Comparison of ENCODE assay signal across 12 cellular contexts in genomic region chr2:44802409-44803099, GRCh38.
DNase-seq lines count a peak whose midpoint lies in the region; ATAC-seq, FAIRE-seq and TF ChIP-seq lines count a peak whose summit lies in the region.
"Had no signal": no experiment of that assay in that cellular context is flagged by ENCODE, and none has a peak within 500 bp of the region (broad histone marks: within the 10 kb centered on the region; RNA-seq: fewer than 3 reads in every experiment).

No MANE protein-coding gene starts in this region.

- DNase-seq in heart right ventricle = no peak
- no peak for DNase-seq in left ventricle myocardium superior
- DNase-seq in astrocyte (ENCODE audit: low read depth) = no peak
- no peak for DNase-seq in left lobe of liver (ENCODE audit: low spot score)
- no peak for DNase-seq in thoracic aorta (ENCODE audit: low spot score)
- no peak for DNase-seq in NAMALWA (ENCODE audit: low spot score)
- no peak for DNase-seq in vagina (ENCODE audit: extremely low spot score in 2 of 2)
- DNase-seq: activated naive CD4-positive, alpha-beta T cell treated with anti-CD3 and anti-CD28 coated beads, Interleukin-2, amount 50 U/mL, for 16 hours; NCI-H526 treated with DMSO at 0.1 percent for 48 hours; stimulated activated CD4-positive, alpha-beta T cell treated with anti-CD3 and anti-CD28 coated beads, Interleukin-4, amount 100 ng/mL, for 4 hours; T1000 had no signal

- no peak for TF ChIP-seq POLR2A in vagina (IDR thresholded peaks at IDR 0.05)

- peak overlapping the region in 7 of 10 donors; percentile 4 to 34 (median 24) for H3K4me3 ChIP-seq in heart right ventricle
- H3K4me3 ChIP-seq in astrocyte (ENCODE audit: insufficient read depth, low read depth, low read length) = no peak overlapping the region
- H3K4me3 ChIP-seq in thoracic aorta = peak overlapping the region; percentile 40
- peak overlapping the region in 1 of 2 donors; percentile 16 for H3K4me3 ChIP-seq in vagina

- H3K27ac ChIP-seq in heart right ventricle (no peak overlapping the region), astrocyte (ENCODE audit: low read depth, low read length) (no peak overlapping the region), thoracic aorta (no peak overlapping the region), vagina (no peak overlapping the region)

- WGBS in heart right ventricle, 2 donors = 2 to 5% methylated on average over 46 of the region's 46 CpGs

- H4K20me1 ChIP-seq in astrocyte (ENCODE audit: insufficient read depth, low read length) = no peaks in the 10 kb centered on the region

- H3K9me3 ChIP-seq in heart right ventricle (no peaks in the 10 kb centered on the region), astrocyte (ENCODE audit: insufficient read depth, low read depth, low read length) (no peaks in the 10 kb centered on the region), thoracic aorta (no peaks in the 10 kb centered on the region), vagina (no peaks in the 10 kb centered on the region)

- H3K9ac ChIP-seq in astrocyte (ENCODE audit: low read length) = no peak overlapping the region

- intact Hi-C loops in heart right ventricle (cut with DNase I) (no loop called here), left ventricle myocardium superior (cut with micrococcal nuclease) (no loop called here), vagina (cut with DNase I) (no loop called here)

- peaks cover 6% of the 10 kb centered on the region for H3K4me1 Mint-ChIP-seq in astrocyte (ENCODE audit: low read depth, unreplicated experiment)

- H3K27me3 Mint-ChIP-seq in astrocyte (ENCODE audit: low read depth, unreplicated experiment) = peaks cover 77% of the 10 kb centered on the region

- H3K36me3 ChIP-seq in heart right ventricle = no peaks in the 10 kb centered on the region
- no peaks in the 10 kb centered on the region for H3K36me3 ChIP-seq in astrocyte (ENCODE audit: insufficient read depth, low read length)
- H3K36me3 ChIP-seq in thoracic aorta = no peaks in the 10 kb centered on the region
- no peaks in the 10 kb centered on the region for H3K36me3 ChIP-seq in vagina

- no peak overlapping the region for H3K4me3 Mint-ChIP-seq in astrocyte (ENCODE audit: unreplicated experiment)

- H3K4me1 ChIP-seq in heart right ventricle (peaks cover 0 to 22% (median 18%) of the 10 kb centered on the region in 9 donors), astrocyte (ENCODE audit: insufficient read depth, low read length) (peaks cover 6% of the 10 kb centered on the region), thoracic aorta (ENCODE audit: control insufficient read depth in 1 of 2, low read depth in 2 of 2) (peaks cover 8 to 17% of the 10 kb centered on the region in 2 donors), vagina (peaks cover 23% of the 10 kb centered on the region)

- no peak for TF ChIP-seq CTCF in heart right ventricle (IDR thresholded peaks at IDR 0.05)
- TF ChIP-seq CTCF in astrocyte (IDR thresholded peaks at IDR 0.05; ENCODE audit: insufficient read depth, low read depth, low read length) = no peak
- TF ChIP-seq CTCF in thoracic aorta (IDR thresholded peaks at IDR 0.05) = no peak
- no peak for TF ChIP-seq CTCF in vagina (IDR thresholded peaks at IDR 0.05)

- ATAC-seq in heart right ventricle (peak in 1 of 8 donors; percentile 11), left ventricle myocardium superior (no peak), left lobe of liver (peak; percentile 23), thoracic aorta (ENCODE audit: insufficient number of reproducible peaks, low FRiP score, low read depth) (no peak), GM21515 (IDR thresholded peaks at IDR 0.05; ENCODE audit: unreplicated experiment) (no peak)

- FAIRE-seq in astrocyte (lab: Jason Lieb, UNC) = no peak

- H3K79me2 ChIP-seq in astrocyte (ENCODE audit: insufficient read depth, low read length) = no peaks in the 10 kb centered on the region

- H3K36me3 Mint-ChIP-seq in astrocyte (ENCODE audit: low read depth, unreplicated experiment) = no peaks in the 10 kb centered on the region

- H2AFZ ChIP-seq in astrocyte (ENCODE audit: low read depth, low read length) = no peak overlapping the region

- H3K27me3 ChIP-seq in heart right ventricle = peaks cover 16 to 100% (median 100%) of the 10 kb centered on the region in 7 donors
- peaks cover 89% of the 10 kb centered on the region for H3K27me3 ChIP-seq in astrocyte (ENCODE audit: insufficient read depth, low read length)
- peaks cover 31% of the 10 kb centered on the region for H3K27me3 ChIP-seq in thoracic aorta (replicated peaks; ENCODE audit: insufficient read depth)
- peaks cover 14% of the 10 kb centered on the region for H3K27me3 ChIP-seq in vagina

- peak overlapping the region; percentile 25 for H3K4me2 ChIP-seq in astrocyte (ENCODE audit: low read length)

- H3K9me3 Mint-ChIP-seq in astrocyte (ENCODE audit: unreplicated experiment) = no peaks in the 10 kb centered on the region

- no peak overlapping the region for H3K27ac Mint-ChIP-seq in astrocyte (ENCODE audit: unreplicated experiment)
